In genomic region chr4:153257151-153257620, GRCh38 we compare ENCODE assay signal across 8 cellular contexts. TPM values are rescaled to one million over a fixed set of nuclear protein-coding genes. Genes with fewer than 3 reads are reported as not detected.
DNase-seq lines count a peak whose midpoint lies in the region; ATAC-seq and TF ChIP-seq lines count a peak whose summit lies in the region.

No MANE protein-coding gene starts in this region.

- DNase-seq in AG04450 (ENCODE audit: low read depth, low spot score) (peak; percentile 36), NCI-H1694 treated with DMSO at 0.1 percent for 48 hours (lab: John Stamatoyannopoulos, UW) (peak; percentile 76), amniotic stem cell (lab: John Stamatoyannopoulos, UW) (peak; percentile 60), COLO829 (ENCODE audit: low spot score) (no peak)
- DNase-seq in stimulated activated CD8-positive, alpha-beta memory T cell treated with anti-CD3 and anti-CD28 coated beads, Interleukin-4, amount 100 ng/mL, for 48 hours: peak; percentile 47

- H3K9me3 ChIP-seq in AG04450 (ENCODE audit: control insufficient read depth, insufficient read depth, low read length) (no peaks in the 10 kb centered on the region; the same call in 1 of the 2 replicates), iPS-20b (ENCODE audit: insufficient read depth, low read depth, low read length) (no peaks in the 10 kb centered on the region)

- CTCF ChIA-PET in AG04450 (lab: Charles Lee): interaction anchor here (1.0 to 1.7 kb wide), 2 partner anchors 48 to 114 kb away, joined by 4 read pairs; no protein-coding TSS in a partner anchor

- peaks cover 4% of the 10 kb centered on the region; the same call in 1 of the 2 replicates for H3K36me3 ChIP-seq in iPS-20b (ENCODE audit: insufficient read depth, low read depth, low read length)

- H3K4me3 ChIP-seq in AG04450 (ENCODE audit: low read depth, low read length) (peak overlapping the region; percentile 44), iPS-20b (ENCODE audit: low read length) (peak overlapping the region; percentile 79)

- H3K27me3 ChIP-seq in AG04450 (ENCODE audit: control insufficient read depth, insufficient read depth, low read length) (no peaks in the 10 kb centered on the region), iPS-20b (ENCODE audit: insufficient read depth, low read length) (no peaks in the 10 kb centered on the region)

- ATAC-seq in GM19395 (IDR thresholded peaks at IDR 0.05; ENCODE audit: unreplicated experiment): peak; percentile 86
- ATAC-seq in GM21737 (IDR thresholded peaks at IDR 0.05; ENCODE audit: unreplicated experiment): no peak

- H3K4me1 ChIP-seq in iPS-20b (ENCODE audit: insufficient read depth, low read length): peaks cover 57% of the 10 kb centered on the region

- no peak for TF ChIP-seq CTCF in AG04450 (IDR thresholded peaks at IDR 0.05; ENCODE audit: low read depth, low read length)

- H3K27ac ChIP-seq in AG04450 (ENCODE audit: low read depth, low read length) (peak overlapping the region; percentile 57), iPS-20b (ENCODE audit: low read length) (peak overlapping the region; percentile 83)

- H3K9ac ChIP-seq in iPS-20b (ENCODE audit: low read depth, low read length): peak overlapping the region; percentile 85

- POLR2A ChIA-PET in AG04450 (lab: Yijun Ruan, JAX): interaction anchor here (1.0 kb wide), 1 partner anchor 34 kb away, joined by 3 read pairs; no protein-coding TSS in a partner anchor

RNA-seq across cellular contexts. Expression of gene TRIM2, which starts 52.9 kb away (rescaled TPM):
- 30.4 and 31.3 TPM in 2 replicates for polyA plus RNA-seq in AG04450 (2011; rRNA removed)
- 102 and 131 TPM in 2 replicates for polyA minus RNA-seq in AG04450 (2011; rRNA and poly(A)+ RNA removed)
